In the genomic region with DNA sequence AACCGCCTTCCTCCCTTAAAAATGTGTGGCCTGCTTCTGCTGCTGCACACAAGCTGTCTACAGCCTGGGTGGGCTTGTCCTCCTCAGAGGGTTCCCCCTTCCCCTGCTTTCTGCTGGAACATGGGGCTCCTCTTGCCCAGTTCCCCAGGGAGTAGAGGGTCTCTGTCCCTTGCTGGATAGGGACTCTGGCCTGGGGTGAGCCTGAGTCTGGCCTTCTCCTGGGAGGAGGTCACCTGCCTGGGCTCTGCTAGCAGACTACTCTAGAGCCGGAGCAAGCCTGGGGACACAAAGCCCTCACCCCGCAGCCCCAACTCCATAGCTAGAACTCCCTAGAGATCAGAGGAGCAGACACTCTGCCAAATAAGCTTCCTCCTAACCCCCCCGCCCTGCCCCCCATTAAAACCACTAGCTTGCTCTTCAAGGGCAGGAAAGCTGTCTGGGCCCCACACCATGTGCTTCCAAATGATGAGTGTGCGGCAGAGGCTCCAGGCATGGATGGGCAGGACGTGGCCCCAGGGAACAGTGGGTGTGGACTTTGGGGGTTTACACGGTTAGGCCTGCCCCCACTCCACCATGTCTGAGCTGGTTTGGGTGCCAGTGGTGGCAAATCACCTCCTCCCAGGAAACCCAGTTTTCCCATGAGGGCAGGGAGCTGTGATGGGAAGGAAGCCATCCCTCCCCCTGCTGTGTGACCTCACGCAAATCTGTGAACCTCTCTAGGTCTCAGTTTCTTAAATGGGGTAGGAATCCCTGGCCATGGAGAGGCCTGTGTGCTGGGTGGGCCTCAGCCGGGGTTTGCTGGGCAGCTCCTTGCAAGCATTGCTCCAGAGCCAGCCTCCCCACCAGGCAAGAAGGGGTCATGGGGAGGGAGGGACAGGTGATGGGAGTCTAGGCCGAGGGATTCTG, we compare ENCODE assay signal across 11 cellular contexts. TPM values are rescaled to one million over a fixed set of nuclear protein-coding genes. Genes with fewer than 3 reads are reported as not detected.
DNase-seq lines count a peak whose midpoint lies in the region; ATAC-seq, FAIRE-seq and TF ChIP-seq lines count a peak whose summit lies in the region.
"Had no signal": no experiment of that assay in that cellular context is flagged by ENCODE, and none has a peak within 500 bp of the region (broad histone marks: within the 10 kb centered on the region; RNA-seq: fewer than 3 reads in every experiment).

No MANE protein-coding gene starts in this region.

- H3K9me3 Mint-ChIP-seq in CD8-positive, alpha-beta memory T cell: no peaks in the 10 kb centered on the region
- no peaks in the 10 kb centered on the region for H3K9me3 Mint-ChIP-seq in neural crest cell

- H3K27me3 ChIP-seq in CD8-positive, alpha-beta memory T cell (ENCODE audit: insufficient read depth, low read length, poor library complexity, severe bottlenecking): no peaks in the 10 kb centered on the region
- no peaks in the 10 kb centered on the region for H3K27me3 ChIP-seq in K562 (ENCODE audit: control insufficient read depth in 2 of 2, insufficient read depth in 2 of 2, low read length in 2 of 2)

- H3K4me1 ChIP-seq in CD8-positive, alpha-beta memory T cell (ENCODE audit: insufficient read depth, low read length): peaks cover 99% of the 10 kb centered on the region
- peaks cover 0 to 13% of the 10 kb centered on the region in 2 experiments; a peak in 2 of 5 replicates for H3K4me1 ChIP-seq in K562 (replicated peaks in 1 of 2; ENCODE audit: control insufficient read depth in 2 of 2, insufficient read depth in 2 of 2, low read length in 2 of 2)

- no peaks in the 10 kb centered on the region for H3K9me3 ChIP-seq in CD8-positive, alpha-beta memory T cell (ENCODE audit: low read length)
- no peaks in the 10 kb centered on the region for H3K9me3 ChIP-seq in K562 (replicated peaks; ENCODE audit: control insufficient read depth, insufficient read depth, low read depth, low read length)

- H3K36me3 ChIP-seq in CD8-positive, alpha-beta memory T cell (ENCODE audit: insufficient read depth, low read length): peaks cover 71% of the 10 kb centered on the region
- peaks cover 4% of the 10 kb centered on the region; the same call in 1 of the 3 replicates for H3K36me3 ChIP-seq in K562 (ENCODE audit: control insufficient read depth, insufficient read depth, low read length)

- H3K9ac ChIP-seq in K562 (ENCODE audit: insufficient read depth in 1 of 2, low read depth in 2 of 2, low read length in 2 of 2): peak overlapping the region in 1 of 2 experiments; percentile 19; a peak in 1 of 4 replicates

- H2AFZ ChIP-seq in K562 (ENCODE audit: low read depth, low read length): no peak overlapping the region

- H3K27ac ChIP-seq in CD8-positive, alpha-beta memory T cell (ENCODE audit: low read depth, low read length): peak overlapping the region; percentile 9
- no peak overlapping the region for H3K27ac ChIP-seq in K562 (ENCODE audit: extremely low read depth, low read depth, low read length)

- in situ Hi-C loops in K562 (cut with MboI): no loop called here

- POLR2A ChIA-PET in CD8-positive, alpha-beta memory T cell (lab: Charles Lee): interaction anchor here (0.7 to 16.0 kb wide), 9 partner anchors 4 to 85 kb away, joined by 3 to 272 read pairs (median 4); a partner anchor contains a TSS
- POLR2A ChIA-PET in K562 (lab: Yijun Ruan, JAX): interaction anchor here (0.5 to 1.8 kb wide), 7 partner anchors 8 to 629 kb away, joined by 3 to 5 read pairs (median 3); no protein-coding TSS in a partner anchor

- intact Hi-C loops in K562 (cut with micrococcal nuclease): no loop called here

- peaks cover 0 to 2% of the 10 kb centered on the region in 2 donors for H3K27me3 Mint-ChIP-seq in CD8-positive, alpha-beta memory T cell
- no peaks in the 10 kb centered on the region for H3K27me3 Mint-ChIP-seq in neural crest cell (ENCODE audit: low read depth)

- peak overlapping the region; percentile 92 to 100 (median 98) for H3K27ac Mint-ChIP-seq in CD8-positive, alpha-beta memory T cell
- peak overlapping the region; percentile 62 for H3K27ac Mint-ChIP-seq in neural crest cell (ENCODE audit: unreplicated experiment)

- no peaks in the 10 kb centered on the region for H3K79me2 ChIP-seq in K562 (ENCODE audit: control insufficient read depth, insufficient read depth, low read length)

- peaks cover 18 to 97% (median 33%) of the 10 kb centered on the region in 3 donors for H3K36me3 Mint-ChIP-seq in CD8-positive, alpha-beta memory T cell
- H3K36me3 Mint-ChIP-seq in neural crest cell (ENCODE audit: low read depth): no peaks in the 10 kb centered on the region

- no peak overlapping the region for H3K4me2 ChIP-seq in K562 (ENCODE audit: insufficient read depth, low read length)

- CTCF ChIA-PET in CD8-positive, alpha-beta memory T cell (lab: Charles Lee): interaction anchor here (0.8 to 5.8 kb wide), 4 partner anchors 47 to 84 kb away, joined by 3 to 50 read pairs (median 4); no protein-coding TSS in a partner anchor
- CTCF ChIA-PET in K562 (lab: Yijun Ruan, JAX; ENCODE audit: low intra/inter-chr PET ratio): no interaction called here

- H3K4me1 Mint-ChIP-seq in CD8-positive, alpha-beta memory T cell: peaks cover 89 to 99% (median 99%) of the 10 kb centered on the region in 3 donors
- no peaks in the 10 kb centered on the region for H3K4me1 Mint-ChIP-seq in neural crest cell

- peaks cover 5% of the 10 kb centered on the region for H3K9me1 ChIP-seq in K562 (ENCODE audit: control insufficient read depth, insufficient read depth, low read length)

- H4K20me1 ChIP-seq in K562 (replicated peaks; ENCODE audit: control insufficient read depth, insufficient read depth, low read length): peaks cover 20% of the 10 kb centered on the region

- peak in 4 of 5 donors; percentile 33 to 74 (median 60) for DNase-seq in CD8-positive, alpha-beta memory T cell
- DNase-seq in Jurkat, Clone E6-1 (ENCODE audit: low read depth, low spot score): peak; percentile 74
- DNase-seq in K562 (ENCODE audit: extremely low read depth in 1 of 4, low spot score in 3 of 4) (no peak), neural crest cell (ENCODE audit: low read depth, low spot score) (no peak), NCI-H1105 treated with DMSO at 0.1 percent for 48 hours (lab: John Stamatoyannopoulos, UW) (no peak), NCI-H2029 treated with DMSO at 0.1 percent for 48 hours (lab: John Stamatoyannopoulos, UW) (no peak)
- DNase-seq: foreskin melanocyte, NCI-H345 had no signal

- TF ChIP-seq CTCF in K562 (IDR thresholded peaks at IDR 0.05 in 2 of 3, conservative IDR thresholded peaks at IDR 0.05 in 1 of 3; ENCODE audit: insufficient read depth in 2 of 3, low read depth in 1 of 3, low read length in 3 of 3) (no peak), neural crest cell (conservative IDR thresholded peaks at IDR 0.05) (no peak)

- no peak for TF ChIP-seq POLR2A in K562 (conservative IDR thresholded peaks at IDR 0.05)

- no peak for TF ChIP-seq RAD21 in K562 (CRISPR knock-in tag; conservative IDR thresholded peaks at IDR 0.05 in 1 of 2, IDR thresholded peaks at IDR 0.05 in 1 of 2)

- no TSS peak for BruUV-seq in K562 (replicated peaks; lab: Mats Ljungman, UMichigan)

- H3K4me3 ChIP-seq in CD8-positive, alpha-beta memory T cell (ENCODE audit: low read length): peak overlapping the region; percentile 79
- no peak overlapping the region for H3K4me3 ChIP-seq in Jurkat, Clone E6-1 (ENCODE audit: low read length)
- no peak overlapping the region for H3K4me3 ChIP-seq in K562

- WGBS in K562 (ENCODE audit: insufficient coverage, low coverage, missing lambda C conversion rate): 74% methylated on average over 9 of the region's 10 CpGs

- peak overlapping the region; percentile 91 to 99 (median 96) for H3K4me3 Mint-ChIP-seq in CD8-positive, alpha-beta memory T cell
- no peak overlapping the region for H3K4me3 Mint-ChIP-seq in neural crest cell

- no peak for TF ChIP-seq EP300 in K562 (IDR thresholded peaks at IDR 0.05; ENCODE audit: low read length)

- ATAC-seq in K562: no peak; the same call in 2 of the 3 replicates
- ATAC-seq in activated CD4-positive, CD25-positive, alpha-beta regulatory T cell treated with anti-CD3 and anti-CD28 coated beads, Interleukin-2, amount 50 U/mL, for 24 hours: no peak
- no peak for ATAC-seq in HG02623 (IDR thresholded peaks at IDR 0.05; ENCODE audit: unreplicated experiment)

- no peak for FAIRE-seq in K562 (lab: Jason Lieb, UNC)
- FAIRE-seq: GM12892 had no signal

RNA-seq across cellular contexts. Expression of a gene that starts 10.1 kb away (rescaled TPM):
- total RNA-seq in CD8-positive, alpha-beta memory T cell: 10 to 100 TPM; 85.2 to 89.7 TPM
- 344 TPM for polyA plus RNA-seq in CD8-positive, alpha-beta memory T cell
- polyA plus RNA-seq in Jurkat, Clone E6-1 (2012; ENCODE audit: insufficient read depth, insufficient read length): 266 TPM
- total RNA-seq in K562 (2011; cell fraction: chromatin; rRNA removed; ENCODE audit: low replicate concordance): 22.7 and 54.2 TPM in 2 replicates
- total RNA-seq in K562 (2011; cell fraction: nucleolus; rRNA removed): 20.5 and 24.5 TPM in 2 replicates
- 24.3 and 38.9 TPM in 2 replicates for total RNA-seq in K562 (2011; cell fraction: nucleoplasm; rRNA removed)
- total RNA-seq in K562 (2014; rRNA removed) (5.8 TPM in 2 replicates), K562 (2014; rRNA removed; fragmentation: Illumina TruSeq; extraction: Trizol) (3.4 TPM in 2 replicates), K562 (2015; rRNA removed; fragmentation: Illumina TruSeq; extraction: Trizol) (3.1 and 3.2 TPM in 2 replicates), K562 (2021) (10.3 and 12.6 TPM in 2 replicates), neural crest cell (18.0 and 19.3 TPM in 2 replicates)
- polyA plus RNA-seq in K562 (2011; rRNA removed) (3.2 and 4.2 TPM in 2 replicates), K562 (2014; fragmentation: Illumina TruSeq; extraction: Trizol) (14.4 and 14.9 TPM in 2 replicates), K562 (2014; fragmentation: Nextera tagmentation; extraction: Ambion mirVana) (1 to 10 TPM; 1.6 to 2.0 TPM), K562 (2014; rRNA removed) (5.4 and 5.8 TPM in 2 replicates)
- 2.6 and 5.4 TPM in 2 replicates for polyA plus RNA-seq in K562 (2011; cell fraction: cytosol; rRNA removed)
- 4.1 and 11.1 TPM in 2 replicates for polyA plus RNA-seq in K562 (2011; cell fraction: nucleus; rRNA removed)
- polyA plus RNA-seq in K562 (2012): 8.3 and 8.9 TPM in 2 replicates
- polyA minus RNA-seq in K562 (2011; rRNA and poly(A)+ RNA removed): 5.5 and 7.4 TPM in 2 replicates
- 5.3 and 9.5 TPM in 2 replicates for polyA minus RNA-seq in K562 (2011; cell fraction: cytosol; rRNA and poly(A)+ RNA removed)
- polyA minus RNA-seq in K562 (2011; cell fraction: nucleus; rRNA and poly(A)+ RNA removed): 8.3 and 13.5 TPM in 2 replicates

RNA-seq across cellular contexts. Expression of a gene that starts 52.2 kb away (rescaled TPM):
- total RNA-seq in CD8-positive, alpha-beta memory T cell: 100 to 1,000 TPM; 264 to 280 TPM
- polyA plus RNA-seq in CD8-positive, alpha-beta memory T cell: 1,187 TPM
- polyA plus RNA-seq in Jurkat, Clone E6-1 (2012; ENCODE audit: insufficient read depth, insufficient read length): 733 TPM
- 90.0 and 233 TPM in 2 replicates for total RNA-seq in K562 (2011; cell fraction: chromatin; rRNA removed; ENCODE audit: low replicate concordance)
- total RNA-seq in K562 (2011; cell fraction: nucleolus; rRNA removed): 56.3 and 56.9 TPM in 2 replicates
- 128 and 219 TPM in 2 replicates for total RNA-seq in K562 (2011; cell fraction: nucleoplasm; rRNA removed)
- 259 and 301 TPM in 2 replicates for total RNA-seq in K562 (2014; rRNA removed)
- 655 and 748 TPM in 2 replicates for total RNA-seq in K562 (2014; rRNA removed; fragmentation: Illumina TruSeq; extraction: Trizol)
- 621 and 639 TPM in 2 replicates for total RNA-seq in K562 (2015; rRNA removed; fragmentation: Illumina TruSeq; extraction: Trizol)
- 302 and 303 TPM in 2 replicates for total RNA-seq in K562 (2021)
- 471 and 627 TPM in 2 replicates for polyA plus RNA-seq in K562 (2011; rRNA removed)
- 91.9 and 240 TPM in 2 replicates for polyA plus RNA-seq in K562 (2011; cell fraction: cytosol; rRNA removed)
- polyA plus RNA-seq in K562 (2011; cell fraction: nucleus; rRNA removed): 71.9 and 148 TPM in 2 replicates
- 488 and 491 TPM in 2 replicates for polyA plus RNA-seq in K562 (2012)
- 809 and 876 TPM in 2 replicates for polyA plus RNA-seq in K562 (2014; fragmentation: Illumina TruSeq; extraction: Trizol)
- polyA plus RNA-seq in K562 (2014; fragmentation: Nextera tagmentation; extraction: Ambion mirVana): 1,000 to 10,000 TPM; 2,075 to 2,109 TPM
- 625 and 669 TPM in 2 replicates for polyA plus RNA-seq in K562 (2014; rRNA removed)
- 617 and 618 TPM in 2 replicates for polyA minus RNA-seq in K562 (2011; rRNA and poly(A)+ RNA removed)
- polyA minus RNA-seq in K562 (2011; cell fraction: cytosol; rRNA and poly(A)+ RNA removed): 97.3 and 126 TPM in 2 replicates
- 44.0 and 74.6 TPM in 2 replicates for polyA minus RNA-seq in K562 (2011; cell fraction: nucleus; rRNA and poly(A)+ RNA removed)
- total RNA-seq in neural crest cell: 329 and 340 TPM in 2 replicates

Comparison
In these comparisons a context has a peak if more than half of its experiments do, and no peak if none do; other contexts are left out.
1. DNase-seq: peak in CD8-positive, alpha-beta memory T cell (4 of 5) and Jurkat, Clone E6-1 (single experiment); none in K562 (0 of 4), neural crest cell (single experiment), NCI-H1105 treated with DMSO at 0.1 percent for 48 hours (single experiment) and NCI-H2029 treated with DMSO at 0.1 percent for 48 hours (single experiment).